Comparison of ENCODE assay signal across 12 cellular contexts in genomic region chr12:26369588-26369987, GRCh38.
DNase-seq lines count a peak whose midpoint lies in the region; ATAC-seq, FAIRE-seq and TF ChIP-seq lines count a peak whose summit lies in the region.
"Had no signal": no experiment of that assay in that cellular context is flagged by ENCODE, and none has a peak within 500 bp of the region (broad histone marks: within the 10 kb centered on the region; RNA-seq: fewer than 3 reads in every experiment).

No MANE protein-coding gene starts in this region.

- no peak overlapping the region for H2BK5ac ChIP-seq in H1 (ENCODE audit: low read depth, low read length)

- H3K27ac ChIP-seq in H1 (ENCODE audit: low read depth, low read length): no peak overlapping the region; the same call in 1 of the 2 replicates
- H3K27ac ChIP-seq: VCaP had no signal

- no peak for TF ChIP-seq RAD21 in H1 (IDR thresholded peaks at IDR 0.05 in 1 of 2, conservative IDR thresholded peaks at IDR 0.05 in 1 of 2; ENCODE audit: low read depth in 2 of 2, low read length in 2 of 2)

- H4K20me1 ChIP-seq in H1 (replicated peaks in 1 of 2; ENCODE audit: control insufficient read depth in 1 of 2, insufficient read depth in 2 of 2, low read length in 2 of 2): no peaks in the 10 kb centered on the region

- no peak overlapping the region for H2BK12ac ChIP-seq in H1 (ENCODE audit: low read depth, low read length)

- no peak overlapping the region for H2AFZ ChIP-seq in H1 (ENCODE audit: low read length)

- H3K23ac ChIP-seq in H1 (ENCODE audit: insufficient read length): no peak overlapping the region

- H3K14ac ChIP-seq in H1 (ENCODE audit: insufficient read length): no peak overlapping the region

- H4K91ac ChIP-seq in H1 (replicated peaks; ENCODE audit: insufficient read length, low read length): no peak overlapping the region

- TF ChIP-seq POLR2A in NB4 (IDR thresholded peaks at IDR 0.05; ENCODE audit: extremely low read depth, insufficient read length) (no peak), H1 (IDR thresholded peaks at IDR 0.05; ENCODE audit: control extremely low read depth in 1 of 2, low read depth in 2 of 2, low read length in 2 of 2) (no peak)

- no peaks in the 10 kb centered on the region for H3K79me2 ChIP-seq in H1 (ENCODE audit: control insufficient read depth in 1 of 2, insufficient read depth in 2 of 2, low read length in 2 of 2)

- POLR2A ChIA-PET in H1 (lab: Charles Lee; ENCODE audit: partially characterized antibody): no interaction called here

- H2BK15ac ChIP-seq in H1 (ENCODE audit: low read length): no peak overlapping the region

- H3K23me2 ChIP-seq in H1 (ENCODE audit: low read depth, low read length): no peaks in the 10 kb centered on the region

- H3K4me3 ChIP-seq in NB4 (ENCODE audit: low read depth, low read length): no peak overlapping the region
- H3K4me3 ChIP-seq in H1 (ENCODE audit: extremely low read depth in 1 of 4, insufficient read depth in 2 of 4, low read depth in 3 of 4, low read length in 4 of 4): no peak overlapping the region

- no peak overlapping the region for H3K4me2 ChIP-seq in H1 (ENCODE audit: insufficient read depth in 1 of 2, low read depth in 2 of 2, low read length in 2 of 2)

- H3K36me3 ChIP-seq in H1 (ENCODE audit: control insufficient read depth in 2 of 4, insufficient read depth in 4 of 4, low read length in 3 of 4): no peaks in the 10 kb centered on the region

- DNase-seq in Ammon's horn (ENCODE audit: low spot score): peak; percentile 40
- peak; percentile 64 for DNase-seq in NB4 (ENCODE audit: low read depth)
- DNase-seq in H1 (ENCODE audit: low read depth in 1 of 2, low spot score in 2 of 2): no peak
- DNase-seq in myocyte (ENCODE audit: low read depth): peak; percentile 91
- DNase-seq in NCI-H2029 (lab: John Stamatoyannopoulos, UW): no peak
- no peak for DNase-seq in NCI-H345 treated with DMSO at 0.1 percent for 48 hours (lab: John Stamatoyannopoulos, UW; ENCODE audit: unreplicated experiment)
- DNase-seq in NCI-H345 (lab: John Stamatoyannopoulos, UW): no peak
- DNase-seq: DMS79 treated with DMSO at 0.1 percent for 48 hours; NCI-H2227 treated with DMSO at 0.1 percent for 48 hours; stimulated activated naive CD8-positive, alpha-beta T cell treated with anti-CD3 and anti-CD28 coated beads, Interleukin-15, Interleukin-2, amounts not matched to agents 100 U/mL and 50 U/mL, for 24 hours had no signal

- H3K9me3 ChIP-seq in H1 (ENCODE audit: insufficient read depth in 2 of 2, low read depth in 1 of 2, low read length in 1 of 2): no peaks in the 10 kb centered on the region

- no peak overlapping the region for H2BK20ac ChIP-seq in H1 (ENCODE audit: low read length)

- no peak overlapping the region for H2AK5ac ChIP-seq in H1 (ENCODE audit: low read depth, low read length)

- H3K4me1 ChIP-seq in H1 (replicated peaks in 1 of 4; ENCODE audit: control insufficient read depth in 3 of 4, insufficient read depth in 4 of 4, low read length in 3 of 4): peaks cover 0 to 3% (median 0%) of the 10 kb centered on the region in 4 experiments; a peak in 1 of 7 replicates

- no peak for TF ChIP-seq EP300 in H1 (IDR thresholded peaks at IDR 0.05; ENCODE audit: borderline replicate concordance in 1 of 2, low read depth in 2 of 2, low read length in 2 of 2)

- 89% methylated on average over 4 of the region's 4 CpGs; no CpG with 5 or more reads in 1 of the 2 experiments for WGBS in H1 (ENCODE audit: extremely low coverage in 1 of 2, insufficient coverage in 1 of 2, insufficient read length in 1 of 2, insufficient replicate concordance in 2 of 2, low coverage in 1 of 2, low lambda C conversion rate in 2 of 2, missing lambda C conversion rate in 1 of 2), 2 experiments

- H2BK120ac ChIP-seq in H1 (replicated peaks; ENCODE audit: low read depth, low read length): no peak overlapping the region

- H3K9ac ChIP-seq in H1 (replicated peaks in 1 of 4; ENCODE audit: extremely low read depth in 1 of 4, low read depth in 3 of 4, low read length in 3 of 4): no peak overlapping the region

- H3K27me3 ChIP-seq in H1 (replicated peaks in 1 of 4; ENCODE audit: control insufficient read depth in 3 of 4, extremely low read depth in 1 of 4, insufficient read depth in 3 of 4, low read length in 3 of 4): no peaks in the 10 kb centered on the region

- no peak overlapping the region for H4K8ac ChIP-seq in H1 (ENCODE audit: extremely low read depth, insufficient read depth, low read length)

- no peaks in the 10 kb centered on the region for H3K79me1 ChIP-seq in H1 (ENCODE audit: low read depth, low read length)

- no peak for ATAC-seq in GM21723 (IDR thresholded peaks at IDR 0.05; ENCODE audit: unreplicated experiment)
- ATAC-seq: stimulated activated naive CD8-positive, alpha-beta T cell treated with anti-CD3 and anti-CD28 coated beads, Interleukin-15, Interleukin-2, amounts not matched to agents 100 U/mL and 50 U/mL, for 24 hours had no signal

- H4K5ac ChIP-seq in H1 (ENCODE audit: insufficient read length, low read depth, low read length): no peak overlapping the region

- H3K18ac ChIP-seq in H1 (ENCODE audit: extremely low read depth, low read length): no peak overlapping the region

- no peak overlapping the region for H3K4ac ChIP-seq in H1 (replicated peaks; ENCODE audit: insufficient read length, low read depth, low read length)

- TF ChIP-seq CTCF in NB4 (IDR thresholded peaks at IDR 0.05; ENCODE audit: low read depth, low read length): no peak
- TF ChIP-seq CTCF in H1 (IDR thresholded peaks at IDR 0.05; ENCODE audit: control extremely low read depth in 1 of 3, insufficient read depth in 1 of 3, low read depth in 1 of 3, low read length in 3 of 3): no peak

- CTCF ChIA-PET in H1 (lab: Charles Lee; ENCODE audit: partially characterized antibody): interaction anchor here (1.3 kb wide), 1 partner anchor 33 kb away, joined by 3 read pairs; no protein-coding TSS in a partner anchor

- FAIRE-seq in H1 (lab: Jason Lieb, UNC): no peak

- H3K56ac ChIP-seq in H1 (replicated peaks; ENCODE audit: insufficient read length, low read depth, low read length): no peak overlapping the region

TF ChIP-seq in H1, 55 proteins besides CTCF, POLR2A, EP300 and RAD21:
- TF ChIP-seq CBX8 (IDR thresholded peaks at IDR 0.05; ENCODE audit: borderline replicate concordance, low read depth, low read length) (no peak), SP2 (IDR thresholded peaks at IDR 0.05; ENCODE audit: low read length) (no peak), HDAC6 (IDR thresholded peaks at IDR 0.05; ENCODE audit: low read depth, low read length) (no peak), SIN3A (conservative IDR thresholded peaks at IDR 0.05 in 1 of 2, IDR thresholded peaks at IDR 0.05 in 1 of 2; ENCODE audit: low read depth in 1 of 2, low read length in 2 of 2) (no peak), BACH1 (IDR thresholded peaks at IDR 0.05; ENCODE audit: low read length) (peak; percentile 59)
TF ChIP-seq in H1: peak in this region for 1.

Comparison
In these comparisons a context has a peak if more than half of its experiments do, and no peak if none do; other contexts are left out.
1. DNase-seq: peak in Ammon's horn (single experiment), NB4 (single experiment) and myocyte (single experiment); none in H1 (0 of 2), NCI-H2029 (single experiment), NCI-H345 treated with DMSO at 0.1 percent for 48 hours (single experiment) and NCI-H345 (single experiment).